ENCODE assay signal across 23 cellular contexts in the genomic region with DNA sequence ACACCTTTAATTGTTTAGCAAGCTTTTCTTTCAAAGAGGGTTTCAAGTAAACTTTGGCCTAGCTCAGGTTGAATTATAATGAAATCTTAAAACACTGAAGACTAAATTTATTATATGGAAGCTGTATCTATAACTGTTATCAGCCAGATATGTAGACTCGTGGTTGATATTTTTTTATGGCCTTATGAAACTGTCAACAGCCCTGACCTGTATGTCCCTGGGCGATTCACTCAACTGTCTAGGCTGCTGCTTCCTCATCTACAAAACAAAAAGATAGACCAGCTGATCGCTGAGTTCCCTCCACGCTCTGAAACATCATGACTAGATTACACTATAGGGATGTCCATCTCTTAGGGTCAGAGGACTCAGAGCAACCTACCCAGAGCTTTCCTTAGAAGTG. TPM values are rescaled to one million over a fixed set of nuclear protein-coding genes. Genes with fewer than 3 reads are reported as not detected.
DNase-seq lines count a peak whose midpoint lies in the region; ATAC-seq and TF ChIP-seq lines count a peak whose summit lies in the region.
"Had no signal": no experiment of that assay in that cellular context is flagged by ENCODE, and none has a peak within 500 bp of the region (broad histone marks: within the 10 kb centered on the region; RNA-seq: fewer than 3 reads in every experiment).

No MANE protein-coding gene starts in this region.

- H3K4me3 Mint-ChIP-seq in naive thymus-derived CD8-positive, alpha-beta T cell = no peak overlapping the region
- H3K4me3 Mint-ChIP-seq: CD14-positive monocyte; CD4-positive, alpha-beta T cell; CD8-positive, alpha-beta memory T cell; GM23338; H9 had no signal

- DNase-seq in NB4 (ENCODE audit: low read depth) = peak; percentile 1
- DNase-seq in left colon = no peak
- DNase-seq in thoracic aorta (ENCODE audit: low spot score) = no peak
- DNase-seq in NCI-H510A treated with DMSO at 0.1 percent for 48 hours (lab: John Stamatoyannopoulos, UW) = no peak
- DNase-seq in naive thymus-derived CD8-positive, alpha-beta T cell = no peak
- DNase-seq: 8988T; ACHN; AML-193; BE2C; CD4-positive, alpha-beta T cell; CD8-positive, alpha-beta memory T cell; DMS 273 treated with DMSO at 0.1 percent for 48 hours; DMS79; EL; GDM1; H9 had no signal

- ATAC-seq in left colon (peak; percentile 85), thoracic aorta (ENCODE audit: insufficient number of reproducible peaks, low FRiP score, low read depth) (no peak), GM21529 (IDR thresholded peaks at IDR 0.05; ENCODE audit: unreplicated experiment) (no peak)
- ATAC-seq in naive thymus-derived CD8-positive, alpha-beta T cell = no peak
- ATAC-seq: A549, GM12878, GM23338, HCT116 had no signal

- no peak overlapping the region for H3K27ac Mint-ChIP-seq in naive thymus-derived CD8-positive, alpha-beta T cell
- H3K27ac Mint-ChIP-seq: CD14-positive monocyte; CD4-positive, alpha-beta T cell; CD8-positive, alpha-beta memory T cell; GM23338; H9 had no signal

- POLR2A ChIA-PET in naive thymus-derived CD8-positive, alpha-beta T cell (lab: Charles Lee) = no interaction called here

- H3K9me3 Mint-ChIP-seq in naive thymus-derived CD8-positive, alpha-beta T cell = peaks cover 0 to 4% (median 0%) of the 10 kb centered on the region in 9 donors
- H3K9me3 Mint-ChIP-seq: CD4-positive, alpha-beta T cell had no signal

- peaks cover 8 to 37% of the 10 kb centered on the region in 2 donors for H3K4me1 ChIP-seq in thoracic aorta (ENCODE audit: control insufficient read depth in 1 of 2, low read depth in 2 of 2)
- H3K4me1 ChIP-seq: A549; BE2C; BLaER1 treated with 17β-estradiol and CSF1 and Interleukin-3, amounts not matched to agents 10 nM and 100 nM had no signal

- H3K4me3 ChIP-seq in NB4 (ENCODE audit: low read depth, low read length) (no peak overlapping the region), thoracic aorta (no peak overlapping the region)
- H3K4me3 ChIP-seq: A549; BLaER1 treated with 17β-estradiol and CSF1 and Interleukin-3, amounts not matched to agents 10 nM and 100 nM; GM12878; GM23338 had no signal

- TF ChIP-seq POLR2A in NB4 (IDR thresholded peaks at IDR 0.05; ENCODE audit: extremely low read depth, insufficient read length) = no peak

- H3K9me3 ChIP-seq in thoracic aorta = no peaks in the 10 kb centered on the region
- H3K9me3 ChIP-seq: A549, BE2C had no signal

- no peaks in the 10 kb centered on the region for H3K27me3 Mint-ChIP-seq in naive thymus-derived CD8-positive, alpha-beta T cell
- H3K27me3 Mint-ChIP-seq: CD4-positive, alpha-beta T cell had no signal

- H3K27ac ChIP-seq in thoracic aorta = peak overlapping the region; percentile 73 to 78
- H3K27ac ChIP-seq: A549; BLaER1 treated with 17β-estradiol and CSF1 and Interleukin-3, amounts not matched to agents 10 nM and 100 nM had no signal

- H3K27me3 ChIP-seq in thoracic aorta (replicated peaks; ENCODE audit: insufficient read depth) = no peaks in the 10 kb centered on the region
- H3K27me3 ChIP-seq: BE2C had no signal

- H3K36me3 Mint-ChIP-seq in naive thymus-derived CD8-positive, alpha-beta T cell = no peaks in the 10 kb centered on the region
- H3K36me3 Mint-ChIP-seq: CD14-positive monocyte; CD8-positive, alpha-beta memory T cell had no signal

- H3K36me3 ChIP-seq in thoracic aorta = no peaks in the 10 kb centered on the region
- H3K36me3 ChIP-seq: BE2C; BLaER1 treated with 17β-estradiol and CSF1 and Interleukin-3, amounts not matched to agents 10 nM and 100 nM had no signal

- TF ChIP-seq CTCF in NB4 (IDR thresholded peaks at IDR 0.05; ENCODE audit: low read depth, low read length) (no peak), thoracic aorta (IDR thresholded peaks at IDR 0.05) (no peak)

- intact Hi-C loops in left colon (cut with DNase I, micrococcal nuclease) = no loop called here

- no peaks in the 10 kb centered on the region for H3K4me1 Mint-ChIP-seq in naive thymus-derived CD8-positive, alpha-beta T cell
- H3K4me1 Mint-ChIP-seq: CD14-positive monocyte; CD8-positive, alpha-beta memory T cell; GM23338 had no signal

RNA-seq across cellular contexts. Expression of a gene that starts 21.1 kb away (rescaled TPM):
- total RNA-seq in left colon (10 to 100 TPM; 16.2 to 24.2 TPM), thoracic aorta (100 to 1,000 TPM; 116 to 118 TPM)
- total RNA-seq in naive thymus-derived CD8-positive, alpha-beta T cell = 10 to 100 TPM; 26.7 to 27.0 TPM
- polyA plus RNA-seq in naive thymus-derived CD8-positive, alpha-beta T cell = 10 to 100 TPM; 34.4 to 40.4 (median 39.9) TPM

Comparison
In these comparisons a context has a peak if more than half of its experiments do, and no peak if none do; other contexts are left out.
1. RNA of a gene that starts 21.1 kb away (total RNA-seq): 116 to 118 TPM in thoracic aorta; 26.7 to 27.0 TPM in naive thymus-derived CD8-positive, alpha-beta T cell and 16.2 to 24.2 TPM in left colon; every median in the first group is over 4 times any median in the second.